Comparison of ENCODE assay signal across 12 cellular contexts in the genomic region with DNA sequence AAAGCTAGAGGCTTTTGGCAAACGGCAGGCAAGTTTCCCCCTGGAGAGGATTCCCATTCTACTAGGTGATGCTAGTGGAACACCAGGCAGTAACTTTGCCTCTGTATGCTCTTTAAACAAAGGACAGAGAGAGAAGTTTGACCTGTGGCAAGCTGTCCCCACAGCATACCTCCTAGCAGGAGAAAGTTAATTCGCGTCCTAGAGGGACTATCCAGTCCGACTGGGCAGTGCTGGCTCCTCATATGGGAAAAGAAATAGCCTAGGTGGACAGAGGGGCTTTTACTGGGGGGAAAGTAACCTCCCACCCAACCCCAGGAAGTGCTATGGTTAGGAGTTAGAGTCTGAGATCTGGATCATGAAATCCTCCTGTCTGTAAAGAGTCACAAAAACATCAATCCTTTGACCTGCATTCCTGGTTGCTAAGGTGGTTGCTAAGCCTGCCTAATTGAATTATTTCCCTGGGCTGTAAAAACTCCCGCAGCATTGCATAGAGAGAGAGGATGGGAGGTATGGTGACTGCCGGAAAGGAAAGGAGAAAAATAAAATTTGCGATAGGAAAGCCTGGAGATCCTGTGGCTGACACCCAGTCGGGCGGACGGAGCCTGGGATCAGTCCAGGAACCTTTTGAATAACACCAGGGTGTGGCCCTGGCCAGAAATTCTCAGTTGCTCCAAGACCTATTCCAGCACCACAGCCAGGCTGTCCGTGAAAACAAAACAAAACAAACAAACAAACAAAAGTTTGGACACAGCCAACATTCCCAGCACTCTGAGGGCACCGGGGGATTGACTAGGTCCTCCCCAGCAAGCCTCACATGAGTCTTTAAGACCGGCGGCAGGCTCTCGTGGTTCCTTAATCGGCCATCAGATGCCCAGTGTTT.
DNase-seq lines count a peak whose midpoint lies in the region; ATAC-seq and TF ChIP-seq lines count a peak whose summit lies in the region.
"Had no signal": no experiment of that assay in that cellular context is flagged by ENCODE, and none has a peak within 500 bp of the region (broad histone marks: within the 10 kb centered on the region; RNA-seq: fewer than 3 reads in every experiment).

No MANE protein-coding gene starts in this region.

- peak overlapping the region; percentile 60 for H3K27ac Mint-ChIP-seq in Caco-2 (ENCODE audit: unreplicated experiment)
- H3K27ac Mint-ChIP-seq: activated T-helper 1 cell treated with anti-CD3 and anti-CD28 coated beads, Interleukin-12 subunit alpha, Interleukin-12 subunit beta, Interleukin-2, Interleukin-4 antibody, amounts not matched to agents 30 ng/mL and 10 ng/mL and 1 ng/mL, durations not matched to agents 14 hours and 24 hours and 36 hours; natural killer cell treated with Interleukin-12 subunit alpha and Interleukin-12 subunit beta and Interleukin-15 and Interleukin-18, amount 100 ng/mL, for 72 hours had no signal

- no peak for TF ChIP-seq EP300 in tibial nerve (IDR thresholded peaks at IDR 0.05)

- H3K4me1 Mint-ChIP-seq in Caco-2 (ENCODE audit: low read depth, unreplicated experiment) = peaks cover 22% of the 10 kb centered on the region

- DNase-seq in Caco-2 (peak in 1 of 2 experiments; percentile 43), NCI-H82 treated with DMSO at 0.1 percent for 48 hours (lab: John Stamatoyannopoulos, UW; ENCODE audit: unreplicated experiment) (peak; percentile 72), fibroblast of pulmonary artery (ENCODE audit: low read depth) (no peak), psoas muscle (no peak), tibial nerve (ENCODE audit: low spot score in 2 of 2) (no peak)
- DNase-seq in stimulated activated CD4-positive, alpha-beta T cell treated with anti-CD3 and anti-CD28 coated beads, Interleukin-2, amount 100 ng/mL, for 48 hours = no peak
- DNase-seq: RPMI8226 had no signal

- no peak for TF ChIP-seq POLR2A in tibial nerve (IDR thresholded peaks at IDR 0.05)

- 21 to 27% (median 26%) methylated on average over 16 of the region's 16 CpGs for WGBS in psoas muscle, 3 donors
- WGBS in tibial nerve, 2 donors = 32 to 35% methylated on average over 16 of the region's 16 CpGs

- POLR2A ChIA-PET in Caco-2 (lab: Charles Lee) = no interaction called here

- H3K4me3 ChIP-seq in Caco-2 (ENCODE audit: low read depth, low read length) = no peak overlapping the region
- H3K4me3 ChIP-seq in fibroblast of pulmonary artery (replicated peaks; ENCODE audit: low read depth, low read length) = peak overlapping the region; percentile 6
- H3K4me3 ChIP-seq in psoas muscle = peak overlapping the region; percentile 41
- peak overlapping the region in 1 of 4 donors; percentile 32 for H3K4me3 ChIP-seq in tibial nerve

- H3K9me3 Mint-ChIP-seq in Caco-2 (ENCODE audit: unreplicated experiment) = no peaks in the 10 kb centered on the region
- H3K9me3 Mint-ChIP-seq: activated T-helper 1 cell treated with anti-CD3 and anti-CD28 coated beads, Interleukin-12 subunit alpha, Interleukin-12 subunit beta, Interleukin-2, Interleukin-4 antibody, amounts not matched to agents 30 ng/mL and 10 ng/mL and 1 ng/mL, durations not matched to agents 14 hours and 24 hours and 36 hours; natural killer cell treated with Interleukin-12 subunit alpha and Interleukin-12 subunit beta and Interleukin-15 and Interleukin-18, amount 100 ng/mL, for 72 hours had no signal

- no peaks in the 10 kb centered on the region for H3K27me3 Mint-ChIP-seq in Caco-2 (ENCODE audit: insufficient read depth, unreplicated experiment)

- TF ChIP-seq CTCF in Caco-2 (IDR thresholded peaks at IDR 0.05; ENCODE audit: insufficient read depth in 1 of 2, low read depth in 1 of 2, low read length in 1 of 2, severe bottlenecking in 1 of 2, unreplicated experiment in 1 of 2) = no peak
- no peak for TF ChIP-seq CTCF in fibroblast of pulmonary artery (IDR thresholded peaks at IDR 0.05; ENCODE audit: low read length, missing control alignments)
- TF ChIP-seq CTCF in psoas muscle (IDR thresholded peaks at IDR 0.05) = no peak
- no peak for TF ChIP-seq CTCF in tibial nerve (IDR thresholded peaks at IDR 0.05)

- H3K27ac ChIP-seq in psoas muscle = no peak overlapping the region
- H3K27ac ChIP-seq in tibial nerve = no peak overlapping the region
- H3K27ac ChIP-seq: VCaP had no signal

- no peaks in the 10 kb centered on the region for H3K36me3 ChIP-seq in Caco-2 (ENCODE audit: control insufficient read depth, insufficient read depth, low read length)
- H3K36me3 ChIP-seq in psoas muscle (ENCODE audit: insufficient read depth in 1 of 2, low read depth in 1 of 2) = no peaks in the 10 kb centered on the region
- H3K36me3 ChIP-seq in tibial nerve = no peaks in the 10 kb centered on the region

- no peaks in the 10 kb centered on the region for H3K36me3 Mint-ChIP-seq in Caco-2 (ENCODE audit: insufficient read depth, unreplicated experiment)
- H3K36me3 Mint-ChIP-seq: natural killer cell treated with Interleukin-12 subunit alpha and Interleukin-12 subunit beta and Interleukin-15 and Interleukin-18, amount 100 ng/mL, for 72 hours had no signal

- ATAC-seq in psoas muscle (peak in 3 of 4 donors; percentile 22 to 59 (median 52)), HG03460 (IDR thresholded peaks at IDR 0.05; ENCODE audit: unreplicated experiment) (no peak), HG02759 (IDR thresholded peaks at IDR 0.05; ENCODE audit: unreplicated experiment) (no peak)
- ATAC-seq: natural killer cell treated with Interleukin-12 subunit alpha and Interleukin-12 subunit beta and Interleukin-15 and Interleukin-18, amount 100 ng/mL, for 72 hours had no signal

- H3K27me3 ChIP-seq in Caco-2 (replicated peaks; ENCODE audit: control insufficient read depth, insufficient read depth, low read length) (no peaks in the 10 kb centered on the region), psoas muscle (ENCODE audit: insufficient read depth in 3 of 3, low read length in 2 of 3) (peaks cover 0 to 3% (median 0%) of the 10 kb centered on the region in 3 donors), tibial nerve (no peaks in the 10 kb centered on the region)

- CTCF ChIA-PET in Caco-2 (lab: Charles Lee) = no interaction called here

- intact Hi-C loops in Caco-2 (cut with micrococcal nuclease; ENCODE audit: unreplicated experiment) = loop anchor here (2.0 kb wide), 1 partner anchor 35 kb away; no protein-coding TSS in a partner anchor
- intact Hi-C loops in psoas muscle (cut with DNase I) = no loop called here

- no peak overlapping the region for H3K4me3 Mint-ChIP-seq in Caco-2 (ENCODE audit: unreplicated experiment)
- H3K4me3 Mint-ChIP-seq: activated T-helper 1 cell treated with anti-CD3 and anti-CD28 coated beads, Interleukin-12 subunit alpha, Interleukin-12 subunit beta, Interleukin-2, Interleukin-4 antibody, amounts not matched to agents 30 ng/mL and 10 ng/mL and 1 ng/mL, durations not matched to agents 14 hours and 24 hours and 36 hours; natural killer cell treated with Interleukin-12 subunit alpha and Interleukin-12 subunit beta and Interleukin-15 and Interleukin-18, amount 100 ng/mL, for 72 hours had no signal

- H3K9me3 ChIP-seq in Caco-2 (no peaks in the 10 kb centered on the region), psoas muscle (no peaks in the 10 kb centered on the region), tibial nerve (no peaks in the 10 kb centered on the region)

- H3K4me1 ChIP-seq in Caco-2 (peaks cover 16% of the 10 kb centered on the region), psoas muscle (no peaks in the 10 kb centered on the region), tibial nerve (peaks cover 0 to 10% (median 0%) of the 10 kb centered on the region in 4 donors)

- BruUV-seq in Caco-2 (replicated peaks; lab: Mats Ljungman, UMichigan) = no TSS peak

Comparison
In these comparisons a context has a peak if more than half of its experiments do, and no peak if none do; other contexts are left out.
1. ATAC-seq: peak in psoas muscle (3 of 4); none in HG03460 (single experiment) and HG02759 (single experiment).